Comparison of ENCODE assay signal across 18 cellular contexts in the genomic region with DNA sequence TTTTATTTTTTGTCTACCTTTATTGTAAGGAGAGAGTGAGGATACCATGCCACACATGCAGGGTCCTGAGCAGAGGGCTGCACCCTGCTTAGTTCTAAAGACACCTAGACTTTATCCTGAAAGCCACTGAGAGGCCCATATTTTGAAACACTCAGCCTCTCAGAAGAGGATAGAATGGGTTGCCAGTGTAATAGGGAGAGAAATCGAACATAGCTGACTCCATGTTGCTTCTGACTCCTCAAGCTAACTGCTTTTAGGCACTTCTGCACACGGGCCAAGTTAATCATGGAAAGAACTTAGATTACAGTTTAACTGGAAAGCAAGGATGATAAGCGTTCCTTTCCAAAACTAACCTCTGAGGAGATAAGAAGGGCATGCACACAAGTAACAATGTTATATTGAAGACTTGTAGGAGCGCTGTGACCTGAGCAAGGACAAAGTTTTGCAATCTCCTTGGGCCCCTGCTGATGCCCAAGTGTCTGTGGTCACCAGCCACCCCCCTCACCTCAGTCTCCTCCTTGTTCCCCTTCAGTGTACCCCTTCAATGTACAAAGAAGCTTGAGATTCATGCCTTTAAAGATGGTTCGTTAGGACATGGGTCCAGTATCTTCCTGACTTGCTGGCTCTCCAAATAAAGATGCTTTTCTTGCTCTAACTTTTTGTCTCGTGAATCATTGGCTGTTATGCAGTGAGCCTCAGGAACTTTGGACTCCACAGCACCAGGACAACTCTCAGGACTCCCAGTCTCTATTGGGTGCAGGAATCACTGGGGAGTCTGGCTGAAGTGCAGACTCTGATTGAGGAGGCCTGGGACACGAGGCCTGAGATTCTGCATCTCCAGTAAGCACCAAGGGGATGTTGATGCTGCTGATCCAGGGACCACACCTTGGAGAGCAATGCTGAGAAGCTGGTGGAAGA.
"Had no signal": no experiment of that assay in that cellular context is flagged by ENCODE, and none has a peak within 500 bp of the region (broad histone marks: within the 10 kb centered on the region; RNA-seq: fewer than 3 reads in every experiment).

No MANE protein-coding gene starts in this region.

- H3K9ac ChIP-seq: SK-N-SH had no signal

- H3K27ac ChIP-seq: neutrophil, right atrium auricular region, spleen had no signal

- H3K4me2 ChIP-seq: SK-N-SH had no signal

- H3K4me1 ChIP-seq: breast epithelium, gastrocnemius medialis, right atrium auricular region, spleen, suprapubic skin had no signal

- H3K36me3 Mint-ChIP-seq: naive B cell, type B pancreatic cell had no signal

- H3K4me1 Mint-ChIP-seq: activated CD4-positive, alpha-beta T cell treated with anti-CD3 and anti-CD28 coated beads, Interleukin-2, amount 10 ng/mL, durations not matched to agents 7 days and 5 days had no signal

- ATAC-seq: gastrocnemius medialis had no signal

- H3K9me3 ChIP-seq: breast epithelium, gastrocnemius medialis, heart right ventricle, neutrophil, right atrium auricular region, SK-N-SH, spleen, suprapubic skin had no signal

- H3K27me3 Mint-ChIP-seq: activated CD4-positive, alpha-beta T cell treated with anti-CD3 and anti-CD28 coated beads, Interleukin-2, amount 10 ng/mL, durations not matched to agents 7 days and 5 days; activated naive CD8-positive, alpha-beta T cell; naive B cell; type B pancreatic cell had no signal

- H3K4me3 Mint-ChIP-seq: activated CD4-positive, alpha-beta T cell treated with anti-CD3 and anti-CD28 coated beads, Interleukin-2, amount 10 ng/mL, durations not matched to agents 7 days and 5 days; activated naive CD8-positive, alpha-beta T cell; naive B cell; type B pancreatic cell had no signal

- DNase-seq: activated CD4-positive, alpha-beta T cell treated with anti-CD3 and anti-CD28 coated beads, Interleukin-2, amount 10 ng/mL, durations not matched to agents 7 days and 5 days; activated CD4-positive, CD25-positive, alpha-beta regulatory T cell; activated effector memory CD4-positive, alpha-beta T cell treated with Interleukin-2 at 50 U/mL for 16 hours; anterior cingulate cortex; gastrocnemius medialis; midbrain; naive B cell; SK-N-SH; spleen; stimulated activated CD4-positive, alpha-beta T cell treated with anti-CD3 and anti-CD28 coated beads, Interleukin-1b, Interleukin-23, amount 100 ng/mL, for 48 hours; stimulated activated naive CD4-positive, alpha-beta T cell had no signal

- H3K4me3 ChIP-seq: breast epithelium, gastrocnemius medialis, heart right ventricle, right atrium auricular region, spleen, suprapubic skin had no signal

- H3K36me3 ChIP-seq: breast epithelium, gastrocnemius medialis, heart right ventricle, neutrophil, right atrium auricular region, spleen, suprapubic skin had no signal

- H3K27ac Mint-ChIP-seq: activated CD4-positive, alpha-beta T cell treated with anti-CD3 and anti-CD28 coated beads, Interleukin-2, amount 10 ng/mL, durations not matched to agents 7 days and 5 days; activated naive CD8-positive, alpha-beta T cell had no signal

- H3K27me3 ChIP-seq: breast epithelium, gastrocnemius medialis, heart right ventricle, neutrophil, right atrium auricular region, spleen, suprapubic skin had no signal

- H3K9me3 Mint-ChIP-seq: activated CD4-positive, alpha-beta T cell treated with anti-CD3 and anti-CD28 coated beads, Interleukin-2, amount 10 ng/mL, durations not matched to agents 7 days and 5 days; naive B cell; type B pancreatic cell had no signal
